Comparison of ENCODE assay signal across 13 cellular contexts in genomic region chr21:14763695-14764064, GRCh38.
DNase-seq lines count a peak whose midpoint lies in the region; ATAC-seq lines count a peak whose summit lies in the region.
"Had no signal": no experiment of that assay in that cellular context is flagged by ENCODE, and none has a peak within 500 bp of the region (broad histone marks: within the 10 kb centered on the region; RNA-seq: fewer than 3 reads in every experiment).

No MANE protein-coding gene starts in this region.

- H3K27me3 ChIP-seq in BLaER1 treated with 17β-estradiol and CSF1 and Interleukin-3, amounts not matched to agents 10 nM and 100 nM = no peaks in the 10 kb centered on the region
- no peaks in the 10 kb centered on the region for H3K27me3 ChIP-seq in effector memory CD4-positive, alpha-beta T cell (replicated peaks; ENCODE audit: control insufficient read depth, insufficient read depth, low read length, poor library complexity, severe bottlenecking)

- no peak for DNase-seq in effector memory CD4-positive, alpha-beta T cell
- no peak for DNase-seq in activated T-helper 1 cell treated with anti-CD3 and anti-CD28 coated beads, Interleukin-12 subunit alpha, Interleukin-12 subunit beta, Interleukin-2, Interleukin-4 antibody, amounts not matched to agents 30 ng/mL and 10 ng/mL and 1 ng/mL, durations not matched to agents 14 hours and 24 hours and 36 hours (ENCODE audit: low spot score)
- no peak for DNase-seq in stimulated activated CD4-positive, alpha-beta T cell treated with anti-CD3 and anti-CD28 coated beads, Interleukin-12 subunit alpha, Interleukin-12 subunit beta, amount 100 ng/mL, for 4 hours
- DNase-seq in NCI-H82 treated with DMSO at 0.1 percent for 48 hours (lab: John Stamatoyannopoulos, UW; ENCODE audit: unreplicated experiment) = no peak
- DNase-seq: activated CD4-positive, alpha-beta T cell treated with anti-CD3 and anti-CD28 coated beads for 1 hour; activated naive CD4-positive, alpha-beta T cell; cortex of kidney; NCI-H2029 treated with DMSO at 0.1 percent for 48 hours had no signal

- ATAC-seq in GM19438 (IDR thresholded peaks at IDR 0.05; ENCODE audit: low read depth, unreplicated experiment) = peak; percentile 14
- peak; percentile 30 for ATAC-seq in HG02885 (IDR thresholded peaks at IDR 0.05; ENCODE audit: poor library complexity, unreplicated experiment)
- peak; percentile 1 for ATAC-seq in HG03575 (IDR thresholded peaks at IDR 0.05; ENCODE audit: extremely low read depth, insufficient number of reproducible peaks, low FRiP score, unreplicated experiment)

- no peaks in the 10 kb centered on the region for H3K36me3 Mint-ChIP-seq in activated T-helper 1 cell treated with anti-CD3 and anti-CD28 coated beads, Interleukin-12 subunit alpha, Interleukin-12 subunit beta, Interleukin-2, Interleukin-4 antibody, amounts not matched to agents 30 ng/mL and 10 ng/mL and 1 ng/mL, durations not matched to agents 14 hours and 24 hours and 36 hours (ENCODE audit: low read depth)

- peak overlapping the region; percentile 29 to 81 (median 74); a peak in 21 of 22 replicates for H3K27ac ChIP-seq in BLaER1 treated with 17β-estradiol and CSF1 and Interleukin-3, amounts not matched to agents 10 nM and 100 nM
- no peak overlapping the region for H3K27ac ChIP-seq in effector memory CD4-positive, alpha-beta T cell (ENCODE audit: insufficient read depth, low read length, poor library complexity, severe bottlenecking)

- H3K4me1 ChIP-seq in BLaER1 treated with 17β-estradiol and CSF1 and Interleukin-3, amounts not matched to agents 10 nM and 100 nM = peaks cover 22 to 49% (median 33%) of the 10 kb centered on the region in 10 experiments
- peaks cover 11% of the 10 kb centered on the region for H3K4me1 ChIP-seq in effector memory CD4-positive, alpha-beta T cell (ENCODE audit: control insufficient read depth, insufficient read depth, low read length, poor library complexity, severe bottlenecking)

- H3K4me1 Mint-ChIP-seq in activated T-helper 1 cell treated with anti-CD3 and anti-CD28 coated beads, Interleukin-12 subunit alpha, Interleukin-12 subunit beta, Interleukin-2, Interleukin-4 antibody, amounts not matched to agents 30 ng/mL and 10 ng/mL and 1 ng/mL, durations not matched to agents 14 hours and 24 hours and 36 hours (ENCODE audit: low read depth) = no peaks in the 10 kb centered on the region

- H3K9me3 ChIP-seq in BLaER1 treated with 17β-estradiol and CSF1 and Interleukin-3, amounts not matched to agents 10 nM and 100 nM (replicated peaks in 1 of 11) = peaks cover 10 to 24% (median 19%) of the 10 kb centered on the region in 11 experiments; a peak in 20 of 22 replicates
- no peaks in the 10 kb centered on the region for H3K9me3 ChIP-seq in effector memory CD4-positive, alpha-beta T cell (ENCODE audit: control insufficient read depth, low read length)

- H3K27me3 Mint-ChIP-seq in activated T-helper 1 cell treated with anti-CD3 and anti-CD28 coated beads, Interleukin-12 subunit alpha, Interleukin-12 subunit beta, Interleukin-2, Interleukin-4 antibody, amounts not matched to agents 30 ng/mL and 10 ng/mL and 1 ng/mL, durations not matched to agents 14 hours and 24 hours and 36 hours (ENCODE audit: insufficient read depth) = peaks cover 3% of the 10 kb centered on the region
- H3K27me3 Mint-ChIP-seq: stimulated activated naive CD8-positive, alpha-beta T cell treated with anti-CD3 and anti-CD28 coated beads, Interleukin-15, Interleukin-2, amounts not matched to agents 100 ng/mL and 50 ng/mL, for 24 hours had no signal

- H3K4me3 ChIP-seq in BLaER1 treated with 17β-estradiol and CSF1 and Interleukin-3, amounts not matched to agents 10 nM and 100 nM = peak overlapping the region in 1 of 10 experiments; percentile 51; a peak in 1 of 20 replicates
- no peak overlapping the region for H3K4me3 ChIP-seq in effector memory CD4-positive, alpha-beta T cell (ENCODE audit: insufficient read depth, low read depth, low read length, poor library complexity, severe bottlenecking)

- H3K9ac ChIP-seq in BLaER1 treated with 17β-estradiol and CSF1 and Interleukin-3, amounts not matched to agents 10 nM and 100 nM = peak overlapping the region in 8 of 11 experiments; percentile 13 to 79 (median 70); a peak in 11 of 22 replicates

- H3K27ac Mint-ChIP-seq in activated T-helper 1 cell treated with anti-CD3 and anti-CD28 coated beads, Interleukin-12 subunit alpha, Interleukin-12 subunit beta, Interleukin-2, Interleukin-4 antibody, amounts not matched to agents 30 ng/mL and 10 ng/mL and 1 ng/mL, durations not matched to agents 14 hours and 24 hours and 36 hours = no peak overlapping the region
- H3K27ac Mint-ChIP-seq: stimulated activated naive CD8-positive, alpha-beta T cell treated with anti-CD3 and anti-CD28 coated beads, Interleukin-15, Interleukin-2, amounts not matched to agents 100 ng/mL and 50 ng/mL, for 24 hours had no signal

- H4K20me1 ChIP-seq in BLaER1 treated with 17β-estradiol and CSF1 and Interleukin-3, amounts not matched to agents 10 nM and 100 nM = no peaks in the 10 kb centered on the region

- H3K9me3 Mint-ChIP-seq in activated T-helper 1 cell treated with anti-CD3 and anti-CD28 coated beads, Interleukin-12 subunit alpha, Interleukin-12 subunit beta, Interleukin-2, Interleukin-4 antibody, amounts not matched to agents 30 ng/mL and 10 ng/mL and 1 ng/mL, durations not matched to agents 14 hours and 24 hours and 36 hours = peaks cover 6% of the 10 kb centered on the region
- H3K9me3 Mint-ChIP-seq: stimulated activated naive CD8-positive, alpha-beta T cell treated with anti-CD3 and anti-CD28 coated beads, Interleukin-15, Interleukin-2, amounts not matched to agents 100 ng/mL and 50 ng/mL, for 24 hours had no signal

- H3K36me3 ChIP-seq in BLaER1 treated with 17β-estradiol and CSF1 and Interleukin-3, amounts not matched to agents 10 nM and 100 nM = no peaks in the 10 kb centered on the region
- H3K36me3 ChIP-seq in effector memory CD4-positive, alpha-beta T cell (ENCODE audit: control insufficient read depth, insufficient read depth, low read length) = no peaks in the 10 kb centered on the region

- H3K4me2 ChIP-seq in BLaER1 treated with 17β-estradiol and CSF1 and Interleukin-3, amounts not matched to agents 10 nM and 100 nM = peak overlapping the region; percentile 66 to 93 (median 76)

- intact Hi-C loops in activated T-helper 1 cell treated with anti-CD3 and anti-CD28 coated beads, Interleukin-12 subunit alpha, Interleukin-12 subunit beta, Interleukin-2, Interleukin-4 antibody, amounts not matched to agents 30 ng/mL and 10 ng/mL and 1 ng/mL, durations not matched to agents 14 hours and 24 hours and 36 hours (cut with micrococcal nuclease) = loop anchor here (2.0 to 10.0 kb wide), 2 partner anchors 381 to 721 kb away; partner anchors contain the start of gene HSPA13

- H3K4me3 Mint-ChIP-seq in activated T-helper 1 cell treated with anti-CD3 and anti-CD28 coated beads, Interleukin-12 subunit alpha, Interleukin-12 subunit beta, Interleukin-2, Interleukin-4 antibody, amounts not matched to agents 30 ng/mL and 10 ng/mL and 1 ng/mL, durations not matched to agents 14 hours and 24 hours and 36 hours = no peak overlapping the region
- H3K4me3 Mint-ChIP-seq: stimulated activated naive CD8-positive, alpha-beta T cell treated with anti-CD3 and anti-CD28 coated beads, Interleukin-15, Interleukin-2, amounts not matched to agents 100 ng/mL and 50 ng/mL, for 24 hours had no signal
